In the genomic region with DNA sequence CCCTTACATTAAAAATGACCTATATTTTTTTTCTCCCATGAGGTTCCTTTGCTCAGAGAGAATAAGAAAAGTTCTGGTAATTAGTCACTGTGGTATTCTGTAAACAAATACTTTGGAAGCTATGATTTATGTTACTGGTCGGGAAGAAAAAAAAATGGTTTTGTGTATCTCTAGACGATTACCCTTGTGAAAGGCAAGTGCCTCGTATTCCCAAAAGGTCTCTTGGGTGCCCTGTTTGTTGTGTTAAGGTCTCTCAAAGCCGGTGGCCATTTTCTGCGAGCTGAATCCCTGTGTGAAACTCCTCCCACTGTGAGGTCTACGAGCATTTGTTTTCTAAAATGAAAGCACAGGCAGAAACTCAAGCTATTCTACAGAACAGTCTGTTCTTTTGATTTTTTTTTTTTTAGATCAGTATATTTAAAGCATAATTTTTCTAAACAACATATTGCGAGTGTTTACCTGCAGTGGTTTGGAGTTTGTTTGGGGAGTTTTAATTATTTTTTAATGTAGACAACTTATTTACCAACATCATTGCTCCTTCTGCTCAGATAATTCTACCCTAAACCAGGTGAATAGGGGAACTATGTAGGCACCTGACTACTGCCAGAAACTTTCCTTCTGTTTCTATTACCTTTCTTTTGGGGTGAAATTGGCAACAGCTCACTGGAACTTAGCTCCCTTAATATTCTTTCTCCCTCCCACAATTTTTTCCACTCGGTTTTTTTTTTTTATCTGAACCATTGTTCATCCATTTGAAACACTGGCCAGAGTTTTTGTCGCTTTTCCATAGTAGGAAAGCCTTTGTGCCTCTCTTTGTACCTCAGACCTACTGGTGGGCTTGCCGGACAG, we compare ENCODE assay signal across 8 cellular contexts. TPM values are rescaled to one million over a fixed set of nuclear protein-coding genes. Genes with fewer than 3 reads are reported as not detected.
DNase-seq lines count a peak whose midpoint lies in the region; ATAC-seq and TF ChIP-seq lines count a peak whose summit lies in the region.

No MANE protein-coding gene starts in this region.

- peak overlapping the region; percentile 92 to 94 for H3K27ac ChIP-seq in coronary artery

- H3K4me3 Mint-ChIP-seq in WTC11 (no peak overlapping the region), Caco-2 (ENCODE audit: unreplicated experiment) (no peak overlapping the region)
- H3K4me3 Mint-ChIP-seq in stimulated activated naive CD8-positive, alpha-beta T cell treated with anti-CD3 and anti-CD28 coated beads, Interleukin-15, Interleukin-2, amounts not matched to agents 100 ng/mL and 50 ng/mL, for 24 hours: peak overlapping the region; percentile 83

- peaks cover 7% of the 10 kb centered on the region for H3K4me1 ChIP-seq in Loucy (ENCODE audit: insufficient read depth, low read length, poor library complexity, severe bottlenecking)
- peaks cover 31% of the 10 kb centered on the region for H3K4me1 ChIP-seq in Caco-2

- H3K9me2 ChIP-seq in Loucy (replicated peaks; ENCODE audit: low read depth, low read length): no peaks in the 10 kb centered on the region

- no peaks in the 10 kb centered on the region for H3K36me3 ChIP-seq in Loucy (ENCODE audit: insufficient read depth, low read length)
- peaks cover 12% of the 10 kb centered on the region for H3K36me3 ChIP-seq in Caco-2 (ENCODE audit: control insufficient read depth, insufficient read depth, low read length)

- H3K27me3 ChIP-seq in Loucy (ENCODE audit: insufficient read depth, low read length, poor library complexity, severe bottlenecking): no peaks in the 10 kb centered on the region
- H3K27me3 ChIP-seq in Caco-2 (replicated peaks; ENCODE audit: control insufficient read depth, insufficient read depth, low read length): no peaks in the 10 kb centered on the region

- no peak for DNase-seq in WTC11 (ENCODE audit: low spot score)
- no peak for DNase-seq in coronary artery (ENCODE audit: low spot score)
- DNase-seq in lung microvascular endothelial cell (ENCODE audit: low read depth in 2 of 2): peak; percentile 86 to 93
- DNase-seq in Caco-2: no peak
- no peak for DNase-seq in NK-92 (lab: John Stamatoyannopoulos, UW; ENCODE audit: unreplicated experiment)

- ATAC-seq in GM18498 (IDR thresholded peaks at IDR 0.05; ENCODE audit: unreplicated experiment): peak; percentile 45
- peak; percentile 62; the same call in 1 of the 2 replicates for ATAC-seq in WTC11

- H3K9ac ChIP-seq in Loucy (ENCODE audit: low read depth, low read length, poor library complexity, severe bottlenecking): no peak overlapping the region

- H3K9me3 ChIP-seq in Loucy (ENCODE audit: insufficient read depth, low read depth, low read length) (no peaks in the 10 kb centered on the region), Caco-2 (no peaks in the 10 kb centered on the region)

- H3K79me2 ChIP-seq in Loucy (ENCODE audit: insufficient read depth, low read length): no peaks in the 10 kb centered on the region

- no peak for TF ChIP-seq CTCF in Loucy (conservative IDR thresholded peaks at IDR 0.05; ENCODE audit: low read length)
- no peak for TF ChIP-seq CTCF in WTC11 (IDR thresholded peaks at IDR 0.05)
- no peak for TF ChIP-seq CTCF in coronary artery (IDR thresholded peaks at IDR 0.05)
- no peak for TF ChIP-seq CTCF in Caco-2 (IDR thresholded peaks at IDR 0.05; ENCODE audit: insufficient read depth in 1 of 2, low read depth in 1 of 2, low read length in 1 of 2, severe bottlenecking in 1 of 2, unreplicated experiment in 1 of 2)

- CTCF ChIA-PET in WTC11 (lab: Charles Lee): interaction anchor here (1.0 to 3.6 kb wide), 8 partner anchors 10 to 104 kb away, joined by 3 to 14 read pairs (median 4); no protein-coding TSS in a partner anchor
- CTCF ChIA-PET in Caco-2 (lab: Charles Lee): interaction anchor here (1.2 kb wide), 1 partner anchor 52 kb away, joined by 5 read pairs; no protein-coding TSS in a partner anchor

- H3K27me3 Mint-ChIP-seq in WTC11 (ENCODE audit: low read depth): peaks cover 31% of the 10 kb centered on the region
- no peaks in the 10 kb centered on the region for H3K27me3 Mint-ChIP-seq in stimulated activated naive CD8-positive, alpha-beta T cell treated with anti-CD3 and anti-CD28 coated beads, Interleukin-15, Interleukin-2, amounts not matched to agents 100 ng/mL and 50 ng/mL, for 24 hours
- H3K27me3 Mint-ChIP-seq in Caco-2 (ENCODE audit: insufficient read depth, unreplicated experiment): no peaks in the 10 kb centered on the region

- H3K4me3 ChIP-seq in Loucy (ENCODE audit: low read length, poor library complexity, severe bottlenecking): no peak overlapping the region
- H3K4me3 ChIP-seq in coronary artery: peak overlapping the region; percentile 55
- H3K4me3 ChIP-seq in Caco-2 (ENCODE audit: low read depth, low read length): no peak overlapping the region

- H3F3A ChIP-seq in Loucy (ENCODE audit: low read depth): no peaks in the 10 kb centered on the region

- H3K4me1 Mint-ChIP-seq in WTC11 (peaks cover 29% of the 10 kb centered on the region), Caco-2 (ENCODE audit: low read depth, unreplicated experiment) (peaks cover 9% of the 10 kb centered on the region)
- H3K4me1 Mint-ChIP-seq in stimulated activated naive CD8-positive, alpha-beta T cell treated with anti-CD3 and anti-CD28 coated beads, Interleukin-15, Interleukin-2, amounts not matched to agents 100 ng/mL and 50 ng/mL, for 24 hours (ENCODE audit: low read depth): peaks cover 72% of the 10 kb centered on the region

- 0 out of 2 replicates have a peak overlapping the region, but pooled peaks have one; percentile 21 for H2AFZ ChIP-seq in Loucy (ENCODE audit: low read length)

- intact Hi-C loops in Caco-2 (cut with micrococcal nuclease; ENCODE audit: unreplicated experiment): no loop called here

- no peaks in the 10 kb centered on the region for H3K36me3 Mint-ChIP-seq in WTC11
- H3K36me3 Mint-ChIP-seq in stimulated activated naive CD8-positive, alpha-beta T cell treated with anti-CD3 and anti-CD28 coated beads, Interleukin-15, Interleukin-2, amounts not matched to agents 100 ng/mL and 50 ng/mL, for 24 hours (ENCODE audit: low read depth): peaks cover 21% of the 10 kb centered on the region
- peaks cover 43% of the 10 kb centered on the region for H3K36me3 Mint-ChIP-seq in Caco-2 (ENCODE audit: insufficient read depth, unreplicated experiment)

- H3K9me3 Mint-ChIP-seq in WTC11: no peaks in the 10 kb centered on the region
- no peaks in the 10 kb centered on the region for H3K9me3 Mint-ChIP-seq in stimulated activated naive CD8-positive, alpha-beta T cell treated with anti-CD3 and anti-CD28 coated beads, Interleukin-15, Interleukin-2, amounts not matched to agents 100 ng/mL and 50 ng/mL, for 24 hours
- H3K9me3 Mint-ChIP-seq in Caco-2 (ENCODE audit: unreplicated experiment): no peaks in the 10 kb centered on the region

- H4K20me1 ChIP-seq in Loucy (ENCODE audit: insufficient read depth, low read length, poor library complexity, severe bottlenecking): no peaks in the 10 kb centered on the region

- POLR2A ChIA-PET in WTC11 (lab: Charles Lee) (interaction anchor here (0.6 to 0.8 kb wide), 3 partner anchors 11 to 64 kb away, joined by 3 to 6 read pairs (median 3); no protein-coding TSS in a partner anchor), Caco-2 (lab: Charles Lee) (no interaction called here)

- H3K4me2 ChIP-seq in Loucy (ENCODE audit: low read depth, low read length, poor library complexity, severe bottlenecking): no peak overlapping the region

- H3K27ac Mint-ChIP-seq in WTC11: peak overlapping the region; percentile 34
- H3K27ac Mint-ChIP-seq in stimulated activated naive CD8-positive, alpha-beta T cell treated with anti-CD3 and anti-CD28 coated beads, Interleukin-15, Interleukin-2, amounts not matched to agents 100 ng/mL and 50 ng/mL, for 24 hours: peak overlapping the region; percentile 97
- H3K27ac Mint-ChIP-seq in Caco-2 (ENCODE audit: unreplicated experiment): no peak overlapping the region

- BruUV-seq in Caco-2 (replicated peaks; lab: Mats Ljungman, UMichigan): no TSS peak

TF ChIP-seq in WTC11, 78 proteins besides CTCF, POLR2A, EP300 and RAD21:
- TF ChIP-seq, protein P1, sequence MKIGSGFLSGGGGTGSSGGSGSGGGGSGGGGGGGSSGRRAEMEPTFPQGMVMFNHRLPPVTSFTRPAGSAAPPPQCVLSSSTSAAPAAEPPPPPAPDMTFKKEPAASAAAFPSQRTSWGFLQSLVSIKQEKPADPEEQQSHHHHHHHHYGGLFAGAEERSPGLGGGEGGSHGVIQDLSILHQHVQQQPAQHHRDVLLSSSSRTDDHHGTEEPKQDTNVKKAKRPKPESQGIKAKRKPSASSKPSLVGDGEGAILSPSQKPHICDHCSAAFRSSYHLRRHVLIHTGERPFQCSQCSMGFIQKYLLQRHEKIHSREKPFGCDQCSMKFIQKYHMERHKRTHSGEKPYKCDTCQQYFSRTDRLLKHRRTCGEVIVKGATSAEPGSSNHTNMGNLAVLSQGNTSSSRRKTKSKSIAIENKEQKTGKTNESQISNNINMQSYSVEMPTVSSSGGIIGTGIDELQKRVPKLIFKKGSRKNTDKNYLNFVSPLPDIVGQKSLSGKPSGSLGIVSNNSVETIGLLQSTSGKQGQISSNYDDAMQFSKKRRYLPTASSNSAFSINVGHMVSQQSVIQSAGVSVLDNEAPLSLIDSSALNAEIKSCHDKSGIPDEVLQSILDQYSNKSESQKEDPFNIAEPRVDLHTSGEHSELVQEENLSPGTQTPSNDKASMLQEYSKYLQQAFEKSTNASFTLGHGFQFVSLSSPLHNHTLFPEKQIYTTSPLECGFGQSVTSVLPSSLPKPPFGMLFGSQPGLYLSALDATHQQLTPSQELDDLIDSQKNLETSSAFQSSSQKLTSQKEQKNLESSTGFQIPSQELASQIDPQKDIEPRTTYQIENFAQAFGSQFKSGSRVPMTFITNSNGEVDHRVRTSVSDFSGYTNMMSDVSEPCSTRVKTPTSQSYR (CRISPR knock-in tag; IDR thresholded peaks at IDR 0.05): no peak
- no peak for TF ChIP-seq FOXP1 (CRISPR knock-in tag; IDR thresholded peaks at IDR 0.05; ENCODE audit: borderline replicate concordance)
- TF ChIP-seq, protein P2, sequence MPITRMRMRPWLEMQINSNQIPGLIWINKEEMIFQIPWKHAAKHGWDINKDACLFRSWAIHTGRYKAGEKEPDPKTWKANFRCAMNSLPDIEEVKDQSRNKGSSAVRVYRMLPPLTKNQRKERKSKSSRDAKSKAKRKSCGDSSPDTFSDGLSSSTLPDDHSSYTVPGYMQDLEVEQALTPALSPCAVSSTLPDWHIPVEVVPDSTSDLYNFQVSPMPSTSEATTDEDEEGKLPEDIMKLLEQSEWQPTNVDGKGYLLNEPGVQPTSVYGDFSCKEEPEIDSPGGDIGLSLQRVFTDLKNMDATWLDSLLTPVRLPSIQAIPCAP (CRISPR knock-in tag; IDR thresholded peaks at IDR 0.05): no peak
- no peak for TF ChIP-seq ZBTB21 (CRISPR knock-in tag; IDR thresholded peaks at IDR 0.05; ENCODE audit: borderline replicate concordance)
- no peak for TF ChIP-seq ZNF121 (CRISPR knock-in tag; IDR thresholded peaks at IDR 0.05)

RNA-seq across cellular contexts. Expression of a gene that starts 44.0 kb away (rescaled TPM):
- total RNA-seq in WTC11 (2021): 10.5 to 12.3 TPM (median 11.6 TPM) in 3 replicates
- 66.9 and 77.6 TPM in 2 replicates for total RNA-seq in lung microvascular endothelial cell
- 72.7 and 74.1 TPM in 2 replicates for total RNA-seq in Caco-2 (2022)

Comparison
In these comparisons a context has a peak if more than half of its experiments do, and no peak if none do; other contexts are left out.
1. DNase-seq: peak in lung microvascular endothelial cell (2 of 2); none in WTC11 (single experiment), coronary artery (single experiment), Caco-2 (0 of 2) and NK-92 (single experiment).